ENCODE assay signal across 23 cellular contexts in the genomic region with DNA sequence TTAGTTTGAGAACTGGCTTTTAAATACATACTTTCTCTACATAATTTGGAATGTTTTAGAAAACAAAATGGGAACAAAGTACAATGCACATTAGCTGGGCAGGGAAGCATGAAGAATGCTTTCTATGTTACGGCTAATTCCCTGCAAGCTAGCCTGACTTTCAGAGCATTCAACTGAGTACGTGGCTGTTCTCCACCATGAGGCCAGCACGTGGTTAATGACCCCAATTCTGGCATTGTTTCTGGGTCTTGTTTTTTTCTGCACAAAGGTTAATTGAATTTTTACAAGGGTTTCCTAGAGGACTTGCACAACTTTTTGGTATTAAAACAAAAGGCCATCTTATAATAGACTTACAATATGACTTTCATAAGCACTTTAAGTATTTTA.
A peak's percentile ranks its signal among the peaks of the same experiment; 100 is the strongest.
DNase-seq lines count a peak whose midpoint lies in the region; ATAC-seq, FAIRE-seq and TF ChIP-seq lines count a peak whose summit lies in the region.
"Had no signal": no experiment of that assay in that cellular context is flagged by ENCODE, and none has a peak within 500 bp of the region (broad histone marks: within the 10 kb centered on the region; RNA-seq: fewer than 3 reads in every experiment).

No MANE protein-coding gene starts in this region.

- no peak for FAIRE-seq in A549 (lab: Jason Lieb, UNC)
- FAIRE-seq: GM19239 had no signal

- intact Hi-C loops in body of pancreas (cut with DNase I) (no loop called here), psoas muscle (cut with DNase I) (loop anchor here in 1 of 2 donors (5.0 kb wide), 1 partner anchor 35 kb away; no protein-coding TSS in a partner anchor)

- H3K4me3 ChIP-seq in A549, result no peak overlapping the region
- no peak overlapping the region for H3K4me3 ChIP-seq in body of pancreas
- H3K4me3 ChIP-seq in psoas muscle, result no peak overlapping the region
- H3K4me3 ChIP-seq: transverse colon had no signal

- peak overlapping the region; percentile 23; the same call in 1 of the 3 replicates for H3K4me2 ChIP-seq in A549

- H3K27me3 ChIP-seq in body of pancreas, result no peaks in the 10 kb centered on the region
- no peaks in the 10 kb centered on the region for H3K27me3 ChIP-seq in psoas muscle (ENCODE audit: insufficient read depth in 3 of 3, low read length in 2 of 3)
- H3K27me3 ChIP-seq: transverse colon had no signal

- TF ChIP-seq EP300 in A549 (IDR thresholded peaks at IDR 0.05), result no peak

- H3K36me3 ChIP-seq in body of pancreas (replicated peaks in 1 of 2; ENCODE audit: insufficient read depth in 1 of 2, low read depth in 2 of 2) (no peaks in the 10 kb centered on the region), psoas muscle (ENCODE audit: insufficient read depth in 1 of 2, low read depth in 1 of 2) (no peaks in the 10 kb centered on the region)
- H3K36me3 ChIP-seq: transverse colon had no signal

- DNase-seq in A549 (ENCODE audit: low read depth in 1 of 2, low spot score in 1 of 2), result no peak
- no peak for DNase-seq in body of pancreas
- peak; percentile 75 for DNase-seq in kidney tubule cell (ENCODE audit: low spot score)
- no peak for DNase-seq in psoas muscle
- DNase-seq in DMS114 treated with DMSO at 0.1 percent for 48 hours (lab: John Stamatoyannopoulos, UW; ENCODE audit: unreplicated experiment), result no peak
- no peak for DNase-seq in NCI-H2227 treated with DMSO at 0.1 percent for 48 hours (lab: John Stamatoyannopoulos, UW)
- DNase-seq in DMS53 treated with DMSO at 0.1 percent for 48 hours (lab: John Stamatoyannopoulos, UW; ENCODE audit: unreplicated experiment), result no peak
- DNase-seq: 8988T; activated CD4-positive, CD25-positive, alpha-beta regulatory T cell treated with anti-CD3 and anti-CD28 coated beads, Interleukin-2, amount 50 U/mL, for 72 hours; activated gamma-delta T cell treated with Interleukin-2 at 50 U/mL for 16 hours; activated T-cell treated with anti-CD3 and anti-CD28 coated beads, Interleukin-2, amount 50 U/mL, for 1 hour; IMR-90; midbrain; NCI-H2081; NCI-H510A; nephron progenitor cell; NK-92 treated with Interleukin-12 subunit alpha and Interleukin-12 subunit beta, amount 100 ng/mL, for 24 hours; SIG-M5; stimulated activated CD4-positive, alpha-beta T cell treated with anti-CD3 and anti-CD28 coated beads, Interleukin-4, amount 100 ng/mL, for 4 hours; transverse colon had no signal

- peaks cover 25% of the 10 kb centered on the region for H3K4me1 ChIP-seq in A549
- peaks cover 6% of the 10 kb centered on the region for H3K4me1 ChIP-seq in body of pancreas
- peaks cover 25% of the 10 kb centered on the region for H3K4me1 ChIP-seq in psoas muscle
- H3K4me1 ChIP-seq: transverse colon had no signal

- no peak for TF ChIP-seq RAD21 in A549 (conservative IDR thresholded peaks at IDR 0.05 in 1 of 2, IDR thresholded peaks at IDR 0.05 in 1 of 2)

- peak overlapping the region in 1 of 2 experiments; percentile 50; a peak in 1 of 6 replicates for H3K27ac ChIP-seq in A549
- peak overlapping the region in 2 of 4 donors; percentile 1 to 42 for H3K27ac ChIP-seq in body of pancreas
- H3K27ac ChIP-seq in psoas muscle, result peak overlapping the region; percentile 25
- H3K27ac ChIP-seq: epithelial cell of prostate, transverse colon had no signal

- no peak for TF ChIP-seq CTCF in A549 (IDR thresholded peaks at IDR 0.05)
- TF ChIP-seq CTCF in body of pancreas (IDR thresholded peaks at IDR 0.05), result no peak
- TF ChIP-seq CTCF in psoas muscle (IDR thresholded peaks at IDR 0.05), result no peak

- H3K9me3 ChIP-seq in A549 (no peaks in the 10 kb centered on the region), body of pancreas (no peaks in the 10 kb centered on the region), psoas muscle (no peaks in the 10 kb centered on the region)
- H3K9me3 ChIP-seq: transverse colon had no signal

- POLR2A ChIA-PET in A549 (lab: Yijun Ruan, JAX), result no interaction called here

- ATAC-seq in A549 (no peak), body of pancreas (peak; percentile 47), psoas muscle (no peak), HG02642 (IDR thresholded peaks at IDR 0.05; ENCODE audit: poor library complexity, unreplicated experiment) (no peak)

- TF ChIP-seq POLR2A in A549 (IDR thresholded peaks at IDR 0.05; ENCODE audit: low read length) (no peak), body of pancreas (IDR thresholded peaks at IDR 0.05) (no peak)

- WGBS in A549 (ENCODE audit: missing lambda C conversion rate), result 82% methylated on average over 3 of the region's 3 CpGs
- 38 to 55% methylated on average over 3 of the region's 3 CpGs for WGBS in body of pancreas, 2 donors
- WGBS in psoas muscle, 3 donors, result 13 to 20% (median 17%) methylated on average over 3 of the region's 3 CpGs

- CTCF ChIA-PET in A549 (lab: Yijun Ruan, JAX), result interaction anchor here (0.8 to 2.5 kb wide), 3 partner anchors 11 to 64 kb away, joined by 3 to 9 read pairs (median 4); no protein-coding TSS in a partner anchor

TF ChIP-seq in A549, 52 proteins besides CTCF, POLR2A, EP300 and RAD21:
- TF ChIP-seq JUNB (IDR thresholded peaks at IDR 0.05), result no peak
- no peak for TF ChIP-seq SREBF2 (IDR thresholded peaks at IDR 0.05)
- no peak for TF ChIP-seq EHF (CRISPR knock-in tag; IDR thresholded peaks at IDR 0.05)
- no peak for TF ChIP-seq MYC (IDR thresholded peaks at IDR 0.05; ENCODE audit: borderline replicate concordance, low read length)
- no peak for TF ChIP-seq CBX8 (IDR thresholded peaks at IDR 0.05)
- no peak for TF ChIP-seq ZC3H11A (IDR thresholded peaks at IDR 0.05)
- no peak for TF ChIP-seq NFE2L2 (conservative IDR thresholded peaks at IDR 0.05; ENCODE audit: low read length)
- no peak for TF ChIP-seq HEYL (CRISPR knock-in tag; IDR thresholded peaks at IDR 0.05)
- TF ChIP-seq EHMT2 (IDR thresholded peaks at IDR 0.05; ENCODE audit: low read depth), result no peak
